In the genomic region with DNA sequence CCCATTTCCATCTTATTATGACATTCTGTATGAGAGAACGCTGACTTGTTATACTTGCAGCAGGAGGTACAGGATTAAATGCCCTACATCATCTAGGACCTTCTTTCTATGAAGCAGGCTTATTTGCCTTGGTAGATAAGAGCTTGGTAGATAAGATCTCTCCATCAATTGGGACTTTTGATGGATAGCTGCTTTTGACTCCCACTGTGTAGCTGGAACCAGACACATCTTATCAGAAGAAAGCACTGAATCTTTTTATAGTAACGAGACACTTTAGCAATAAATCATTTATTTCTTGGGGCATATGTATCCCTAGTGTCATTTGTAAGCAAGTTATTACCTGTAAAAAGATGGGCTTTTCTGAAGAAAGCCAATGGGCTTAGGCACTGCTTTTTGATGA, we compare ENCODE assay signal across 20 cellular contexts.
A peak's percentile ranks its signal among the peaks of the same experiment; 100 is the strongest.
DNase-seq lines count a peak whose midpoint lies in the region; TF ChIP-seq lines count a peak whose summit lies in the region.
"Had no signal": no experiment of that assay in that cellular context is flagged by ENCODE, and none has a peak within 500 bp of the region (broad histone marks: within the 10 kb centered on the region; RNA-seq: fewer than 3 reads in every experiment).

No MANE protein-coding gene starts in this region.

- DNase-seq in HEK293T (ENCODE audit: extremely low spot score) (peak; percentile 12), NCI-H146 treated with DMSO at 0.1 percent for 48 hours (lab: John Stamatoyannopoulos, UW; ENCODE audit: unreplicated experiment) (peak; percentile 30), mesendoderm (peak; percentile 6), COLO829 (ENCODE audit: low spot score) (no peak), left ventricle myocardium inferior (no peak), midbrain (lab: John Stamatoyannopoulos, UW) (no peak), NCI-H2081 treated with DMSO at 0.1 percent for 48 hours (lab: John Stamatoyannopoulos, UW) (no peak)
- DNase-seq: 8988T; ACHN; BE2C; C1 segment of cervical spinal cord; Caco-2; Calu3; CD4-positive, alpha-beta memory T cell; CD4-positive, CD25-positive, alpha-beta regulatory T cell; CD8-positive, alpha-beta memory T cell; DMS79 treated with DMSO at 0.1 percent for 48 hours; GF-D8 had no signal

- H3K27ac ChIP-seq in HEK293 (ENCODE audit: extremely low read depth, low read depth, low read length) = no peak overlapping the region
- H3K27ac ChIP-seq in mesendoderm (ENCODE audit: low read depth, low read length) = no peak overlapping the region
- H3K27ac ChIP-seq in left ventricle myocardium inferior (replicated peaks) = no peak overlapping the region
- H3K27ac ChIP-seq: BLaER1 had no signal

- no peak overlapping the region for H3K56ac ChIP-seq in mesendoderm (ENCODE audit: low read length)

- intact Hi-C loops in left ventricle myocardium inferior (cut with micrococcal nuclease) = no loop called here

- no peak overlapping the region for H3K4me2 ChIP-seq in mesendoderm (ENCODE audit: low read length)
- H3K4me2 ChIP-seq: BLaER1 had no signal

- H2AK5ac ChIP-seq in mesendoderm (ENCODE audit: low read length) = no peak overlapping the region

- H3K9ac ChIP-seq in mesendoderm (ENCODE audit: low read length) = no peak overlapping the region
- H3K9ac ChIP-seq: BLaER1 had no signal

- TF ChIP-seq CTCF in HEK293 (tag by site-specific recombination; IDR thresholded peaks at IDR 0.05) = no peak
- no peak for TF ChIP-seq CTCF in left ventricle myocardium inferior (IDR thresholded peaks at IDR 0.05; ENCODE audit: borderline replicate concordance)

- CTCF ChIA-PET in HEK293 (lab: Yijun Ruan, JAX) = no interaction called here
- CTCF ChIA-PET in HEK293T (lab: Yijun Ruan, JAX) = no interaction called here

- H3K4me3 ChIP-seq in HEK293 (ENCODE audit: low read depth, low read length) (no peak overlapping the region), mesendoderm (ENCODE audit: low read length) (no peak overlapping the region), left ventricle myocardium inferior (no peak overlapping the region)
- H3K4me3 ChIP-seq: BLaER1 had no signal

- H3K23ac ChIP-seq in mesendoderm (ENCODE audit: low read length) = no peak overlapping the region

- H3K27me3 ChIP-seq in mesendoderm (ENCODE audit: insufficient read depth, low read length, poor library complexity) (no peaks in the 10 kb centered on the region), left ventricle myocardium inferior (ENCODE audit: low read depth) (no peaks in the 10 kb centered on the region)
- H3K27me3 ChIP-seq: BE2C, BLaER1 had no signal

- POLR2A ChIA-PET in HEK293 (lab: Yijun Ruan, JAX) = no interaction called here
- POLR2A ChIA-PET in HEK293T (lab: Yijun Ruan, JAX) = no interaction called here

- H3K79me2 ChIP-seq in mesendoderm (ENCODE audit: control insufficient read depth, insufficient read depth, low read length) = no peaks in the 10 kb centered on the region

- no peak overlapping the region for H2BK120ac ChIP-seq in mesendoderm (ENCODE audit: low read depth, low read length)

- H4K5ac ChIP-seq in mesendoderm (ENCODE audit: low read length) = no peak overlapping the region

- H3K9me3 ChIP-seq in HEK293 (ENCODE audit: control insufficient read depth, insufficient read depth, low read depth, low read length) = no peaks in the 10 kb centered on the region
- no peaks in the 10 kb centered on the region for H3K9me3 ChIP-seq in left ventricle myocardium inferior (replicated peaks)
- H3K9me3 ChIP-seq: BE2C, BLaER1, Caco-2 had no signal

- no peak overlapping the region for H3K18ac ChIP-seq in mesendoderm (ENCODE audit: low read length)

- no peaks in the 10 kb centered on the region for H3K36me3 ChIP-seq in HEK293 (ENCODE audit: control insufficient read depth in 2 of 2, insufficient read depth in 1 of 2, low read length in 2 of 2)
- no peaks in the 10 kb centered on the region for H3K36me3 ChIP-seq in mesendoderm (ENCODE audit: control insufficient read depth, insufficient read depth, low read length)
- H3K36me3 ChIP-seq in left ventricle myocardium inferior = no peaks in the 10 kb centered on the region
- H3K36me3 ChIP-seq: BE2C, BLaER1 had no signal

- H3K4me1 ChIP-seq in HEK293 (ENCODE audit: control insufficient read depth, insufficient read depth, low read length) (no peaks in the 10 kb centered on the region), mesendoderm (ENCODE audit: control insufficient read depth, low read depth, low read length) (no peaks in the 10 kb centered on the region), left ventricle myocardium inferior (no peaks in the 10 kb centered on the region)
- H3K4me1 ChIP-seq: BE2C, BLaER1, Caco-2 had no signal

- no peak overlapping the region for H4K8ac ChIP-seq in mesendoderm (ENCODE audit: low read depth, low read length)

- H3K4ac ChIP-seq in mesendoderm (ENCODE audit: low read depth, low read length) = no peak overlapping the region

- no peak overlapping the region for H2BK5ac ChIP-seq in mesendoderm (ENCODE audit: low read length)

- H3K79me1 ChIP-seq in mesendoderm (ENCODE audit: low read length) = no peaks in the 10 kb centered on the region

- no CpG with 5 or more reads among the region's 2 CpGs for WGBS in mesendoderm (ENCODE audit: extremely low coverage, insufficient coverage, low lambda C conversion rate)

- H2BK15ac ChIP-seq in mesendoderm (replicated peaks; ENCODE audit: low read depth) = no peak overlapping the region

TF ChIP-seq in HEK293, 187 proteins besides CTCF, POLR2A, EP300 and RAD21:
- TF ChIP-seq MEIS1 (CRISPR knock-in tag; IDR thresholded peaks at IDR 0.05; ENCODE audit: borderline replicate concordance) = no peak
- peak; percentile 85; the same call in 1 of the 2 replicates for TF ChIP-seq TCF7L2 (IDR thresholded peaks at IDR 0.05; ENCODE audit: borderline replicate concordance, low read depth, low read length)

TF ChIP-seq in HEK293T, 16 proteins besides CTCF, POLR2A, EP300 and RAD21:
- TF ChIP-seq, protein P1, sequence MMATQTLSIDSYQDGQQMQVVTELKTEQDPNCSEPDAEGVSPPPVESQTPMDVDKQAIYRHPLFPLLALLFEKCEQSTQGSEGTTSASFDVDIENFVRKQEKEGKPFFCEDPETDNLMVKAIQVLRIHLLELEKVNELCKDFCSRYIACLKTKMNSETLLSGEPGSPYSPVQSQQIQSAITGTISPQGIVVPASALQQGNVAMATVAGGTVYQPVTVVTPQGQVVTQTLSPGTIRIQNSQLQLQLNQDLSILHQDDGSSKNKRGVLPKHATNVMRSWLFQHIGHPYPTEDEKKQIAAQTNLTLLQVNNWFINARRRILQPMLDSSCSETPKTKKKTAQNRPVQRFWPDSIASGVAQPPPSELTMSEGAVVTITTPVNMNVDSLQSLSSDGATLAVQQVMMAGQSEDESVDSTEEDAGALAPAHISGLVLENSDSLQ (IDR thresholded peaks at IDR 0.05) = peak; percentile 91
- TF ChIP-seq BHLHE40 (IDR thresholded peaks at IDR 0.05; ENCODE audit: borderline replicate concordance) (no peak), CTBP1 (IDR thresholded peaks at IDR 0.05; ENCODE audit: borderline replicate concordance) (peak; percentile 84; the same call in 1 of the 2 replicates)

Comparison
In these comparisons a context has a peak if more than half of its experiments do, and no peak if none do; other contexts are left out.
1. DNase-seq: peak in HEK293T (single experiment), NCI-H146 treated with DMSO at 0.1 percent for 48 hours (single experiment) and mesendoderm (single experiment); none in COLO829 (single experiment), left ventricle myocardium inferior (single experiment), midbrain (single experiment) and NCI-H2081 treated with DMSO at 0.1 percent for 48 hours (single experiment).